Comparison of ENCODE assay signal across 35 cellular contexts in genomic region chr5:162785673-162786072, GRCh38.
"Had no signal": no experiment of that assay in that cellular context is flagged by ENCODE, and none has a peak within 500 bp of the region (broad histone marks: within the 10 kb centered on the region; RNA-seq: fewer than 3 reads in every experiment).

No MANE protein-coding gene starts in this region.

- H3K4me1 ChIP-seq: adrenal gland, body of pancreas, breast epithelium had no signal

- H3K36me3 ChIP-seq: adrenal gland, brain microvascular endothelial cell, breast epithelium, cardiac muscle cell had no signal

- H3K9me3 ChIP-seq: adrenal gland, body of pancreas had no signal

- H3K27me3 ChIP-seq: adrenal gland, body of pancreas, brain microvascular endothelial cell, breast epithelium, cardiac muscle cell had no signal

- H3K27ac ChIP-seq: adrenal gland, body of pancreas, brain microvascular endothelial cell, breast epithelium, cardiac muscle cell, VCaP had no signal

- DNase-seq: activated B cell treated with CpG ODN at 0.5 μM for 24 hours; activated CD4-positive, alpha-beta memory T cell treated with anti-CD3 and anti-CD28 coated beads for 36 hours; activated CD4-positive, alpha-beta T cell treated with anti-CD3 and anti-CD28 coated beads for 4 hours; activated CD4-positive, alpha-beta T cell treated with anti-CD3 and anti-CD28 coated beads, Interleukin-2, amount 10 ng/mL, durations not matched to agents 24 days and 14 days; activated CD4-positive, alpha-beta T cell treated with anti-CD3 and anti-CD28 coated beads, Interleukin-2, amount 50 U/mL, for 1 hour; activated CD4-positive, alpha-beta T cell treated with anti-CD3 and anti-CD28 coated beads, Interleukin-2, amount 50 U/mL, for 4 hours; activated CD4-positive, CD25-positive, alpha-beta regulatory T cell treated with anti-CD3 and anti-CD28 coated beads, Interleukin-2, amount 50 U/mL, for 72 hours; activated CD8-positive, alpha-beta memory T cell treated with anti-CD3 and anti-CD28 coated beads, Interleukin-2, amount 50 U/mL, for 4 hours; activated CD8-positive, alpha-beta T cell treated with anti-CD3 and anti-CD28 coated beads for 36 hours; activated effector memory CD4-positive, alpha-beta T cell treated with anti-CD3 and anti-CD28 coated beads, Interleukin-2, amount 50 U/mL, for 16 hours; activated gamma-delta T cell treated with Interleukin-2 at 50 U/mL for 16 hours; activated naive CD4-positive, alpha-beta T cell; activated naive CD4-positive, alpha-beta T cell treated with anti-CD3 and anti-CD28 coated beads for 36 hours; activated naive CD4-positive, alpha-beta T cell treated with anti-CD3 and anti-CD28 coated beads, Interleukin-2, amount 50 U/mL, for 16 hours; activated naive CD8-positive, alpha-beta T cell treated with anti-CD3 and anti-CD28 coated beads for 36 hours; activated T-cell treated with anti-CD3 and anti-CD28 coated beads for 4 hours; activated T-cell treated with anti-CD3 and anti-CD28 coated beads, Interleukin-2, amount 50 U/mL, for 1 hour; activated T-cell treated with anti-CD3 and anti-CD28 coated beads, Interleukin-2, amount 50 U/mL, for 4 hours; activated T-cell treated with anti-CD3 and anti-CD28 coated beads, Interleukin-2, amount 50 U/mL, for 72 hours; adrenal gland; amniotic stem cell; aorta; body of pancreas; brain microvascular endothelial cell; caudate nucleus; cerebellar nuclear complex; T-helper 2 cell; T-helper 9 cell had no signal

- H3K4me3 ChIP-seq: adrenal gland, body of pancreas, breast epithelium, cardiac muscle cell had no signal

- ATAC-seq: activated CD8-positive, alpha-beta T cell treated with anti-CD3 and anti-CD28 coated beads for 36 hours; activated naive CD4-positive, alpha-beta T cell treated with anti-CD3 and anti-CD28 coated beads, Interleukin-2, amount 50 U/mL, for 72 hours; activated T-cell treated with anti-CD3 and anti-CD28 coated beads, Interleukin-2, amount 50 U/mL, for 4 hours; activated T-cell treated with anti-CD3 and anti-CD28 coated beads, Interleukin-2, amount 50 U/mL, for 72 hours; activated T-helper 17 cell treated with anti-CD3 and anti-CD28 coated beads, Interleukin-2, amount 50 U/mL, for 72 hours; body of pancreas had no signal

- FAIRE-seq: astrocyte, TTC549 had no signal
